8 cellular contexts compared by ENCODE assay signal in genomic region chr6:159788757-159789376, GRCh38. TPM values are rescaled to one million over a fixed set of nuclear protein-coding genes. Genes with fewer than 3 reads are reported as not detected.
DNase-seq lines count a peak whose midpoint lies in the region; ATAC-seq and TF ChIP-seq lines count a peak whose summit lies in the region.

No MANE protein-coding gene starts in this region.

- no peaks in the 10 kb centered on the region for H3F3A ChIP-seq in PC-3 (ENCODE audit: low read length, unreplicated experiment)

- peaks cover 89% of the 10 kb centered on the region for H3K79me2 ChIP-seq in PC-3 (ENCODE audit: low read length)

- ATAC-seq in GM21515 (IDR thresholded peaks at IDR 0.05; ENCODE audit: unreplicated experiment): peak; percentile 10
- ATAC-seq in PC-3: no peak
- peak in 1 of 2 donors; percentile 15 for ATAC-seq in gastrocnemius medialis

- 0 to 1% (median 0%) methylated on average over 19 to 59 of the region's 59 CpGs for WGBS in adrenal gland, 4 donors

- no peaks in the 10 kb centered on the region for H3K9me3 ChIP-seq in PC-3 (ENCODE audit: low read length)
- H3K9me3 ChIP-seq in adrenal gland (replicated peaks in 1 of 3): no peaks in the 10 kb centered on the region
- H3K9me3 ChIP-seq in gastrocnemius medialis: no peaks in the 10 kb centered on the region

- H3K4me3 ChIP-seq in PC-3 (ENCODE audit: low read length) (peak overlapping the region; percentile 98), adrenal gland (peak overlapping the region; percentile 43 to 89 (median 76)), gastrocnemius medialis (peak overlapping the region; percentile 94 to 99 (median 94))

- H4K20me1 ChIP-seq in PC-3 (ENCODE audit: low read length): peaks cover 38% of the 10 kb centered on the region

- H3K4me2 ChIP-seq in PC-3 (ENCODE audit: low read length): peak overlapping the region; percentile 98

- POLR2A ChIA-PET in PC-3 (lab: Charles Lee; ENCODE audit: unreplicated experiment): interaction anchor here (0.6 kb wide), 1 partner anchor 732 kb away, joined by 3 read pairs; no protein-coding TSS in a partner anchor
- POLR2A ChIA-PET in GM10248 (lab: Yijun Ruan, JAX): interaction anchor here (0.6 to 1.7 kb wide), 6 partner anchors 11 to 540 kb away, joined by 3 to 7 read pairs (median 4); partner anchors contain the start of gene PNLDC1

- peak overlapping the region; percentile 32; the same call in 1 of the 2 replicates for H3K27ac ChIP-seq in PC-3 (ENCODE audit: low read length)
- peak overlapping the region; percentile 45 to 98 (median 85) for H3K27ac ChIP-seq in adrenal gland
- H3K27ac ChIP-seq in gastrocnemius medialis: peak overlapping the region; percentile 94 to 100 (median 96)

- in situ Hi-C loops in gastrocnemius medialis (cut with MboI; ENCODE audit: low sequenced_read_pairs in 4 of 4): no loop called here

- H3K9ac ChIP-seq in PC-3 (ENCODE audit: low read length): peak overlapping the region; percentile 97

- H3K9me2 ChIP-seq in PC-3 (replicated peaks; ENCODE audit: low read length): no peaks in the 10 kb centered on the region

- H3K27me3 ChIP-seq in PC-3 (ENCODE audit: low read length): no peaks in the 10 kb centered on the region
- H3K27me3 ChIP-seq in adrenal gland: no peaks in the 10 kb centered on the region
- no peaks in the 10 kb centered on the region for H3K27me3 ChIP-seq in gastrocnemius medialis

- TF ChIP-seq CTCF in PC-3 (conservative IDR thresholded peaks at IDR 0.05; ENCODE audit: low read depth, low read length): no peak
- no peak for TF ChIP-seq CTCF in adrenal gland (IDR thresholded peaks at IDR 0.05)
- no peak for TF ChIP-seq CTCF in gastrocnemius medialis (IDR thresholded peaks at IDR 0.05 in 4 of 5, conservative IDR thresholded peaks at IDR 0.05 in 1 of 5)
- TF ChIP-seq CTCF in GM10248 (IDR thresholded peaks at IDR 0.05; ENCODE audit: control extremely low read depth, extremely low read depth, low read depth, missing control alignments): no peak

- H3K36me3 ChIP-seq in PC-3 (ENCODE audit: low read depth, low read length) (peaks cover 50% of the 10 kb centered on the region), adrenal gland (replicated peaks in 1 of 2) (peaks cover 0 to 55% of the 10 kb centered on the region in 2 donors), gastrocnemius medialis (peaks cover 0 to 52% of the 10 kb centered on the region in 2 donors)

- TSS peak; percentile 35 for BruUV-seq in PC-3 (replicated peaks; lab: Mats Ljungman, UMichigan)

- TF ChIP-seq POLR2A in adrenal gland (IDR thresholded peaks at IDR 0.05) (peak in 1 of 2 donors; percentile 55), gastrocnemius medialis (IDR thresholded peaks at IDR 0.05) (no peak)

- peak; percentile 48 for DNase-seq in AG08396 (ENCODE audit: low spot score)
- peak; percentile 10 for DNase-seq in PC-3
- peak; percentile 57 to 89 (median 73) for DNase-seq in adrenal gland
- peak; percentile 47 for DNase-seq in hepatic stellate cell (ENCODE audit: low spot score)
- peak; percentile 30 to 54 for DNase-seq in gastrocnemius medialis
- DNase-seq in Kasumi-1 (lab: John Stamatoyannopoulos, UW): no peak
- DNase-seq in GM10248 (ENCODE audit: extremely low spot score): no peak

- H2AFZ ChIP-seq in PC-3 (ENCODE audit: low read length): no peak overlapping the region

- CTCF ChIA-PET in PC-3 (lab: Charles Lee) (interaction anchor here (1.3 kb wide), 1 partner anchor 44 kb away, joined by 5 read pairs; no protein-coding TSS in a partner anchor), GM10248 (lab: Yijun Ruan, JAX) (interaction anchor here (0.9 to 1.8 kb wide), 6 partner anchors 13 to 97 kb away, joined by 3 to 6 read pairs (median 4); no protein-coding TSS in a partner anchor)

- peaks cover 30% of the 10 kb centered on the region; the same call in 1 of the 2 replicates for H3K4me1 ChIP-seq in PC-3 (ENCODE audit: insufficient read depth, low read length)
- H3K4me1 ChIP-seq in adrenal gland (replicated peaks in 1 of 2): peaks cover 19 to 43% of the 10 kb centered on the region in 2 donors
- H3K4me1 ChIP-seq in gastrocnemius medialis: peaks cover 38 to 41% of the 10 kb centered on the region in 2 donors

- intact Hi-C loops in PC-3 (cut with micrococcal nuclease): loop anchor here (1.0 to 2.0 kb wide), 3 partner anchors 27 to 98 kb away; partner anchors contain the start of genes ACAT2 and WTAP
- intact Hi-C loops in adrenal gland (cut with DNase I): loop anchor here in 1 of 2 donors (10.0 kb wide), 1 partner anchor 104 kb away; no protein-coding TSS in a partner anchor
- intact Hi-C loops in gastrocnemius medialis (cut with DNase I; ENCODE audit: low total_unique reads): loop anchor here (1.0 to 10.0 kb wide), 5 partner anchors 27 to 276 kb away; partner anchors contain the start of genes ACAT2, SOD2 and WTAP

RNA-seq across cellular contexts. Expression of gene TCP1, which starts 0.5 kb away (rescaled TPM):
- total RNA-seq in PC-3 (2014; rRNA removed) (253 and 280 TPM in 2 replicates), adrenal gland (100 to 1,000 TPM in 5 of 8 donors, 10 to 100 TPM in 3; 81.9 to 178 (median 118) TPM), gastrocnemius medialis (100 to 1,000 TPM; 135 to 256 (median 166) TPM)
- polyA plus RNA-seq in adrenal gland: 100 to 1,000 TPM in 1 of 3 donors, 10 to 100 TPM in 2; 59.0 to 235 (median 88.8) TPM

RNA-seq across cellular contexts. Expression of gene MRPL18, which starts 1.4 kb away (rescaled TPM):
- 123 and 155 TPM in 2 replicates for total RNA-seq in PC-3 (2014; rRNA removed)
- total RNA-seq in adrenal gland: 100 to 1,000 TPM in 2 of 8 donors, 10 to 100 TPM in 6; 63.7 to 127 (median 77.1) TPM
- polyA plus RNA-seq in adrenal gland: 100 to 1,000 TPM; 110 to 138 (median 132) TPM
- 100 to 1,000 TPM in 1 of 4 donors, 10 to 100 TPM in 3; 54.0 to 122 (median 69.0) TPM for total RNA-seq in gastrocnemius medialis

RNA-seq across cellular contexts. Expression of gene PNLDC1, which starts 11.2 kb away (rescaled TPM):
- total RNA-seq in PC-3 (2014; rRNA removed) (not detected in 2 replicates), adrenal gland (1 to 10 TPM in 1 of 8 donors, under 1 TPM in 1, not detected in 6; 0.14 to 2.9 TPM), gastrocnemius medialis (not detected)
- polyA plus RNA-seq in adrenal gland: under 1 TPM in 2 of 3 donors, not detected in 1; 0.07 to 0.48 TPM

RNA-seq across cellular contexts. Expression of gene ACAT2, which starts 27.0 kb away (rescaled TPM):
- total RNA-seq in PC-3 (2014; rRNA removed) (29.0 and 36.0 TPM in 2 replicates), adrenal gland (100 to 1,000 TPM in 1 of 8 donors, 10 to 100 TPM in 6, 1 to 10 TPM in 1; 8.7 to 163 (median 15.0) TPM), gastrocnemius medialis (1 to 10 TPM in 2 of 4 donors, under 1 TPM in 2; 0.59 to 4.6 (median 2.4) TPM)
- polyA plus RNA-seq in adrenal gland: 100 to 1,000 TPM in 1 of 3 donors, 10 to 100 TPM in 2; 10.1 to 305 (median 17.4) TPM

Comparison
In these comparisons a context has a peak if more than half of its experiments do, and no peak if none do; other contexts are left out.
1. DNase-seq: peak in AG08396 (single experiment), PC-3 (single experiment), adrenal gland (7 of 7), hepatic stellate cell (single experiment) and gastrocnemius medialis (2 of 2); none in Kasumi-1 (0 of 2) and GM10248 (single experiment).
2. H3K27ac ChIP-seq: peak in every context shown above with its lines; median percentile 96 in gastrocnemius medialis; 85 in adrenal gland; 32 in PC-3.
3. Peak in every context shown above with its lines, with median percentiles within 50 percentile points of each other: H3K4me3 ChIP-seq.